8 cellular contexts compared by ENCODE assay signal in the genomic region with DNA sequence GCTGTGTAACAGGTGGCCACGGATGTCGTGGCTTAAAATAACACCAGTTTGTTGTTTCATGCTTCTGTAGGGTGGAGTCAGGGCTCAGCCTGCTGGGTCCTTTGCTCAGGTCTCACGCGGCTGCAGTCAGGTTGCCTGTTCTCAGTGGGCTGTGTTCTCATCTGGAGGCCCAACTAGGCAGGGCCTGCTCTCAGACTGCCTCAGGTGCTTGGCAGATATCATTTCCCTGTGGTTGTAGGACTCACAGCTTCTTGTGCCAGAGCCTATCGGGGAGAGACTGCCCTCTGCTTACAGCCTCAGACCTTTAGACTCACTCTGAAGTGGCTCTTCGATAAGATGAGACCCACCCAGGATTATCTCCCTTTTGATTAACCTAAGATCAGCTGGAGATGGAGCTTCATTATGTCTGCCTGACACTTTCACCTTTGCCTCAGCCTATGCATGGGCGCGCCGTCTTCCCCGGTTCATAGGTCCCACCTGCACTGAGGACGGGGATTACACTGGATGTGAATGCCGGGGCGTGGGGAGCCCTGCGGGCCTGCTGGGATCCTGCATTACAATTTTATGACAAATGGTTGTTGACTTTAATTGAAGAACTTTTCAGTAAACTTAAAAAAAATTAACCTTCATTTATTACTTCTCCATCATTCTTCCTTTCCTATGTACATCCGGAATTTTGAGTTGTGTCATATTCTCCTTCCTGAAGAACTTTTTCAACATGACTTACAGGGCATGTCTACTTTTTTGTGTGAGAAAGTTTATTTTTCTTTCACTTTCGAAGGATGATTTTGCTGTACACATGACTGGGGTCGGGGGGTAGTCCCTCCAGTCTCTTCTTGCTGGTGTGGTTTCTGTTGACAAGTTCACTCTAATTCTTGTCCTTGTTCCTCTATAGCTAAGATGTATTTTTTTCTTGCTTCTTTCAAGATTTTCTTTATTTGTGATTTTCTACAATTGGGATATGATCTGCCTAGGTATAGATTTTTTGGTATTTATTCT. TPM values are rescaled to one million over a fixed set of nuclear protein-coding genes. Genes with fewer than 3 reads are reported as not detected.
DNase-seq lines count a peak whose midpoint lies in the region; ATAC-seq and TF ChIP-seq lines count a peak whose summit lies in the region.

No MANE protein-coding gene starts in this region.

- no peaks in the 10 kb centered on the region for H3K36me3 Mint-ChIP-seq in CD8-positive, alpha-beta T cell
- no peaks in the 10 kb centered on the region for H3K36me3 Mint-ChIP-seq in GM23338 (ENCODE audit: low read depth)

- no peaks in the 10 kb centered on the region for H3K9me3 ChIP-seq in CD8-positive, alpha-beta T cell (ENCODE audit: low read length)
- no peaks in the 10 kb centered on the region for H3K9me3 ChIP-seq in duodenal mucosa (ENCODE audit: control insufficient read depth in 1 of 2, low read length in 2 of 2)

- no peak overlapping the region for H2AFZ ChIP-seq in GM23338

- H3K4me3 Mint-ChIP-seq in CD8-positive, alpha-beta T cell, result peak overlapping the region; percentile 5
- no peak overlapping the region for H3K4me3 Mint-ChIP-seq in GM23338

- ATAC-seq in CD8-positive, alpha-beta T cell, result peak; percentile 76
- ATAC-seq in GM19438 (IDR thresholded peaks at IDR 0.05; ENCODE audit: low read depth, unreplicated experiment) (peak; percentile 74), HG03432 (IDR thresholded peaks at IDR 0.05; ENCODE audit: unreplicated experiment) (peak; percentile 77), GM23338 (no peak)

- no peak overlapping the region for H3K4me3 ChIP-seq in CD8-positive, alpha-beta T cell (ENCODE audit: low read depth, low read length)
- H3K4me3 ChIP-seq in duodenal mucosa (ENCODE audit: low read depth in 1 of 2, low read length in 2 of 2) (peak overlapping the region; percentile 8 to 45), GM23338 (no peak overlapping the region)

- H3K4me1 ChIP-seq in CD8-positive, alpha-beta T cell (ENCODE audit: insufficient read depth, low read length), result peaks cover 35% of the 10 kb centered on the region
- peaks cover 73 to 74% of the 10 kb centered on the region in 2 donors for H3K4me1 ChIP-seq in duodenal mucosa (ENCODE audit: control insufficient read depth in 1 of 2, insufficient read depth in 2 of 2, low read length in 2 of 2)
- no peaks in the 10 kb centered on the region for H3K4me1 ChIP-seq in GM23338 (ENCODE audit: insufficient read depth)

- no peak for TF ChIP-seq CTCF in CD8-positive, alpha-beta T cell (IDR thresholded peaks at IDR 0.05)
- no peak for TF ChIP-seq CTCF in GM23338 (conservative IDR thresholded peaks at IDR 0.05; ENCODE audit: low read depth in 2 of 2)

- no peaks in the 10 kb centered on the region for H3F3A ChIP-seq in GM23338 (replicated peaks; ENCODE audit: low read depth)

- H3K9me3 Mint-ChIP-seq in CD8-positive, alpha-beta T cell, result no peaks in the 10 kb centered on the region
- H3K9me3 Mint-ChIP-seq in GM23338, result peaks cover under 1% of the 10 kb centered on the region; the same call in 1 of the 3 replicates

- intact Hi-C loops in CD8-positive, alpha-beta T cell (cut with DNase I, micrococcal nuclease), result no loop called here

- H3K27ac Mint-ChIP-seq in CD8-positive, alpha-beta T cell, result no peak overlapping the region
- no peak overlapping the region for H3K27ac Mint-ChIP-seq in GM23338

- no peak overlapping the region for H3K4me2 ChIP-seq in GM23338

- H3K9me2 ChIP-seq in GM23338 (ENCODE audit: insufficient read depth), result no peaks in the 10 kb centered on the region

- no peak overlapping the region for H3K9ac ChIP-seq in duodenal mucosa (ENCODE audit: low read depth in 1 of 2, low read length in 2 of 2)

- no peaks in the 10 kb centered on the region for H3K27me3 Mint-ChIP-seq in CD8-positive, alpha-beta T cell (ENCODE audit: low read depth)
- peaks cover 12% of the 10 kb centered on the region for H3K27me3 Mint-ChIP-seq in GM23338 (ENCODE audit: insufficient read depth, low read depth, poor library complexity)

- H3K4me1 Mint-ChIP-seq in CD8-positive, alpha-beta T cell (ENCODE audit: low read depth), result peaks cover 71% of the 10 kb centered on the region
- H3K4me1 Mint-ChIP-seq in GM23338, result peaks cover 10% of the 10 kb centered on the region

- CTCF ChIA-PET in CD8-positive, alpha-beta T cell (lab: Charles Lee), result no interaction called here

- H3K27ac ChIP-seq in CD8-positive, alpha-beta T cell (ENCODE audit: low read depth, low read length), result no peak overlapping the region
- H3K27ac ChIP-seq in duodenal mucosa (ENCODE audit: low read depth, low read length), result peak overlapping the region; percentile 62
- H3K27ac ChIP-seq in GM23338 (ENCODE audit: low read depth), result no peak overlapping the region

- peaks cover 7% of the 10 kb centered on the region for H4K20me1 ChIP-seq in GM23338 (replicated peaks; ENCODE audit: insufficient read depth)

- no peak for DNase-seq in CD8-positive, alpha-beta T cell
- DNase-seq in epidermal melanocyte (ENCODE audit: insufficient read length, low spot score) (no peak), NCI-H524 (lab: John Stamatoyannopoulos, UW) (no peak), NCI-H1436 (lab: John Stamatoyannopoulos, UW) (no peak), GM23338 (ENCODE audit: low spot score) (no peak)

- peaks cover 14% of the 10 kb centered on the region; the same call in 1 of the 2 replicates for H3K79me2 ChIP-seq in GM23338 (replicated peaks; ENCODE audit: insufficient read depth)

- POLR2A ChIA-PET in CD8-positive, alpha-beta T cell (lab: Charles Lee), result no interaction called here

- no peaks in the 10 kb centered on the region for H3K36me3 ChIP-seq in CD8-positive, alpha-beta T cell (ENCODE audit: insufficient read depth, low read length)
- H3K36me3 ChIP-seq in duodenal mucosa (ENCODE audit: control insufficient read depth in 1 of 2, insufficient read depth in 2 of 2, low read length in 2 of 2) (no peaks in the 10 kb centered on the region), GM23338 (ENCODE audit: insufficient read depth) (no peaks in the 10 kb centered on the region)

- H3K27me3 ChIP-seq in CD8-positive, alpha-beta T cell (ENCODE audit: insufficient read depth, low read length), result no peaks in the 10 kb centered on the region
- no peaks in the 10 kb centered on the region for H3K27me3 ChIP-seq in duodenal mucosa (ENCODE audit: control insufficient read depth in 1 of 2, insufficient read depth in 2 of 2, low read length in 2 of 2)
- H3K27me3 ChIP-seq in GM23338 (ENCODE audit: insufficient read depth), result no peaks in the 10 kb centered on the region

TF ChIP-seq in GM23338, 12 proteins besides CTCF, POLR2A, EP300 and RAD21 (continues in another document):
- TF ChIP-seq EZH2phosphoT487 (IDR thresholded peaks at IDR 0.05; ENCODE audit: unreplicated experiment) (no peak), STAT1 (IDR thresholded peaks at IDR 0.05; ENCODE audit: unreplicated experiment) (no peak), EZH2 (IDR thresholded peaks at IDR 0.05; ENCODE audit: low read depth, unreplicated experiment) (no peak)

RNA-seq across cellular contexts. Expression of gene INPP5A, which starts 55.5 kb away (rescaled TPM):
- 10 to 100 TPM; 16.9 to 19.4 TPM for total RNA-seq in CD8-positive, alpha-beta T cell
- total RNA-seq in GM23338 (2014; rRNA removed; shearing (Covaris generic)), result 40.6 and 42.5 TPM in 2 replicates
- polyA plus RNA-seq in GM23338 (2016; fragmentation: Nextera tagmentation; extraction: Ambion mirVana), result 5.6 and 5.9 TPM in 2 replicates

Comparison
In these comparisons a context has a peak if more than half of its experiments do, and no peak if none do; other contexts are left out.
1. H3K4me3 ChIP-seq: peak in duodenal mucosa (2 of 2); none in CD8-positive, alpha-beta T cell (single experiment) and GM23338 (single experiment).